In the genomic region with DNA sequence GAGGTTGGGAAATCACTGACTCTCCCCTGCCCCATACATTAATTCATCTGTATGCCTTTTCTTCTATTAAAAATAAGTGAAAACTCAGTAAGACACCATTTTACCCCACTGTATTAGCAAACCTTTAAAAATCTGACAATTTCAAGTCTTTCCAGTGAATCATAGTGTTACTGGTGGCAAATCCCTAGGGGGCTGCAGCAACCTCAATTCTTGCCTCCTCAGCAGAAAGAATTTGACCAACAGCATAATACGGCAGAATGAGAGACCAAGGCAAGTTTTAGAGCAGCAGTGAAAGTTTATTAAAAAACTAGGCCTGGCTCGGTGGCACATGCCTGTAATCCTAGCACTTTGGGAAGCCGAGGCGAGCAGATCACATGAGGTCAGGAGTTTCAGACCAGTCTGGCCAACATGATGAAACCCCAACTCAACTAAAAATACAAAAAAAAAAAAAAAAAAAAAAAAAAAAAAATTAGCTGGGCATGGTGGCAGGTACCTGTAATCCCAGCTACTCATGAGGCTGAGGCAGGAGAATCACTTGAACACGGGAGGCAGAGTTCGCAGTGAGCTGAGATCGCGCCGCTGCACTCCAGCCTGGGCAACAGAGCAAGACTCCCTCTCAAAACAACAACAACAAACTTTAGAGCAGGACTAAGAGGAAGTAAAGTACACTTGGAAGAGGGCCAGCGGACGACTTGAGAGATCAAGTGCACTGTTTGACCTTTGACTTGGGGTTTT, we compare ENCODE assay signal across 17 cellular contexts. TPM values are rescaled to one million over a fixed set of nuclear protein-coding genes. Genes with fewer than 3 reads are reported as not detected.
DNase-seq lines count a peak whose midpoint lies in the region; ATAC-seq and TF ChIP-seq lines count a peak whose summit lies in the region.
"Not testable (repeated sequence)": the region's sequence is repeated elsewhere in the genome, so short reads cannot be mapped to it uniquely, and the experiment has no call there.
"Had no signal": no experiment of that assay in that cellular context is flagged by ENCODE, and none has a peak within 500 bp of the region (broad histone marks: within the 10 kb centered on the region; RNA-seq: fewer than 3 reads in every experiment).

No MANE protein-coding gene starts in this region.

- not testable (repeated sequence) for TF ChIP-seq CTCF in astrocyte of the spinal cord (IDR thresholded peaks at IDR 0.05; ENCODE audit: low read depth, low read length)

- in situ Hi-C loops in astrocyte of the spinal cord (cut with HindIII; ENCODE audit: low sequenced_read_pairs) = not testable (repeated sequence)

- intact Hi-C loops in left colon (cut with DNase I, micrococcal nuclease); sciatic nerve (cut with DNase I): not testable (repeated sequence)

- ATAC-seq in HG03432 (IDR thresholded peaks at IDR 0.05; ENCODE audit: unreplicated experiment) (peak; percentile 42), left colon (peak; percentile 63), sciatic nerve (peak; percentile 63)

- not testable (repeated sequence) for H3K4me3 ChIP-seq in astrocyte of the spinal cord (ENCODE audit: low read depth, low read length)

- DNase-seq in CD1c-positive myeloid dendritic cell (ENCODE audit: extremely low spot score) (peak; percentile 17), T1000 (lab: John Stamatoyannopoulos, UW) (peak; percentile 14), astrocyte of the spinal cord (ENCODE audit: low read depth, low spot score) (peak; percentile 2), fibroblast of gingiva (ENCODE audit: low read depth) (peak; percentile 32), left colon (peak in 1 of 2 donors; percentile 37), stromal cell of bone marrow (ENCODE audit: low read depth) (peak; percentile 20)
- not testable (repeated sequence) for DNase-seq in sciatic nerve (ENCODE audit: low spot score)

RNA-seq across cellular contexts. Expression of gene EIF5AL1, which starts 21.0 kb away (rescaled TPM):
- under 1 TPM; 0.09 to 0.53 TPM for total RNA-seq in left colon
- total RNA-seq in sciatic nerve = 0.09 TPM

RNA-seq across cellular contexts. Expression of gene SFTPA2, which starts 26.9 kb away (rescaled TPM):
- 1 to 10 TPM; 1.6 to 3.5 TPM for total RNA-seq in left colon
- 5.1 TPM for total RNA-seq in sciatic nerve
- total RNA-seq: A172; CD4-positive, alpha-beta memory T cell; Daoy; G401; H4; M059J; OCI-LY7; Peyer's patch; SJCRH30 had no signal
